8 cellular contexts compared by ENCODE assay signal in the genomic region with DNA sequence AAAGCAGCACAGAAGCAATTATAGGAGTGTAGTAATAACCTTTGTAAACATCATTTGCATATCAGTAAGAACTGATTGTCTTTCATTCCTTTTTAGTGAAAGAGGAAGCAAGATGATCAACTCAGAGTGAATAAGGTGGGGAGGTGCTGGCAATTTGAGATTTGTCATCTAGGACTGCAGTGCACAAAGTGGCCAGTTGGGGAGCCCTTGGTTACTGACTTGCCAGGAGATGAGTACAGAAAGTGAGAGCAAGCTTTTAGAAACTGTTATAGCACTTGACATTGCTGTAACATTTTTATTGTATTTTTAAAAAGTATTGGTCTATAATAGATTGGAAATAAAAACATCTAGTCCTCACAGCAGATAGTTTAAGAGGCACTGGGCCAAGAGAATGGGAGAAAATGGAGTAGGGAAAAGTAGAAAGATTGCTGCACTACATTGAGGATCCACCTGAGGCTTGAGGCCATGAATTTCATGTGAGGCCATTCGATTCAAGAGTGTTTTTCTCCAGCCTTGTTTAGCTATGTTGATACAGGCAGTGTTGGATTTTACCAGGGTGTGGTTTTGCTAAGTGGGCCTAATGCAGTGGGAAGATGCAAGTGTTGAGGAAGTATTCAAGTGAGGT. TPM values are rescaled to one million over a fixed set of nuclear protein-coding genes. Genes with fewer than 3 reads are reported as not detected.
A peak's percentile ranks its signal among the peaks of the same experiment; 100 is the strongest.
DNase-seq lines count a peak whose midpoint lies in the region; ATAC-seq, FAIRE-seq and TF ChIP-seq lines count a peak whose summit lies in the region.

No MANE protein-coding gene starts in this region.

- TF ChIP-seq CTCF in D721Med (IDR thresholded peaks at IDR 0.05; ENCODE audit: insufficient read depth, missing control alignments) (peak; percentile 52), PC-3 (conservative IDR thresholded peaks at IDR 0.05; ENCODE audit: low read depth, low read length) (peak; percentile 95)

- H3K4me3 ChIP-seq in PC-3 (ENCODE audit: low read length): no peak overlapping the region

- H3K27me3 Mint-ChIP-seq in activated T-cell treated with anti-CD3 and anti-CD28 coated beads, Interleukin-2, amount 50 U/mL, for 72 hours (ENCODE audit: low read depth): peaks cover 22% of the 10 kb centered on the region

- H3K36me3 Mint-ChIP-seq in activated T-cell treated with anti-CD3 and anti-CD28 coated beads, Interleukin-2, amount 50 U/mL, for 72 hours (ENCODE audit: insufficient read depth in 2 of 2): no peaks in the 10 kb centered on the region

- no peaks in the 10 kb centered on the region for H3K27me3 ChIP-seq in PC-3 (ENCODE audit: low read length)

- no peaks in the 10 kb centered on the region for H3K9me3 ChIP-seq in PC-3 (ENCODE audit: low read length)

- peak; percentile 97 for ATAC-seq in GM19372 (IDR thresholded peaks at IDR 0.05; ENCODE audit: low read depth, unreplicated experiment)
- peak; percentile 99 for ATAC-seq in HG03354 (IDR thresholded peaks at IDR 0.05; ENCODE audit: poor library complexity, severe bottlenecking, unreplicated experiment)
- peak; percentile 90 for ATAC-seq in PC-3
- peak; percentile 80 to 90 for ATAC-seq in activated T-cell treated with anti-CD3 and anti-CD28 coated beads, Interleukin-2, amount 50 U/mL, for 72 hours (replicated peaks in 1 of 2)

- peak; percentile 22 for DNase-seq in D721Med (ENCODE audit: insufficient read length, low spot score)
- DNase-seq in PC-3: peak; percentile 85
- peak; percentile 65 to 66 for DNase-seq in activated T-cell treated with anti-CD3 and anti-CD28 coated beads, Interleukin-2, amount 50 U/mL, for 72 hours
- DNase-seq in globus pallidus (ENCODE audit: low spot score): peak; percentile 12
- peak; percentile 42 to 80 (median 52) for DNase-seq in stimulated activated CD4-positive, alpha-beta T cell treated with anti-CD3 and anti-CD28 coated beads, Interleukin-12 subunit alpha, Interleukin-12 subunit beta, amount 100 ng/mL, for 48 hours (ENCODE audit: low read depth in 2 of 3, low spot score in 1 of 3)
- no peak for DNase-seq in ureter (ENCODE audit: low spot score)

- POLR2A ChIA-PET in PC-3 (lab: Charles Lee; ENCODE audit: unreplicated experiment): interaction anchor here (0.7 kb wide), 1 partner anchor 64 kb away, joined by 4 read pairs; no protein-coding TSS in a partner anchor

- H3K9me3 Mint-ChIP-seq in activated T-cell treated with anti-CD3 and anti-CD28 coated beads, Interleukin-2, amount 50 U/mL, for 72 hours: no peaks in the 10 kb centered on the region

- BruUV-seq in PC-3 (replicated peaks; lab: Mats Ljungman, UMichigan): no TSS peak

- H3K79me2 ChIP-seq in PC-3 (ENCODE audit: low read length): no peaks in the 10 kb centered on the region

- no peaks in the 10 kb centered on the region for H3K9me2 ChIP-seq in PC-3 (replicated peaks; ENCODE audit: low read length)

- H3K9ac ChIP-seq in PC-3 (ENCODE audit: low read length): no peak overlapping the region

- H4K20me1 ChIP-seq in PC-3 (ENCODE audit: low read length): no peaks in the 10 kb centered on the region

- intact Hi-C loops in PC-3 (cut with micrococcal nuclease): loop anchor here (2.0 kb wide), 1 partner anchor 62 kb away; no protein-coding TSS in a partner anchor

- H2AFZ ChIP-seq in PC-3 (ENCODE audit: low read length): no peak overlapping the region

- no peaks in the 10 kb centered on the region for H3F3A ChIP-seq in PC-3 (ENCODE audit: low read length, unreplicated experiment)

- no peak overlapping the region for H3K27ac ChIP-seq in PC-3 (ENCODE audit: low read length)

- no peak for FAIRE-seq in D721Med (lab: Jason Lieb, UNC)

- no peaks in the 10 kb centered on the region for H3K36me3 ChIP-seq in PC-3 (ENCODE audit: low read depth, low read length)

- H3K27ac Mint-ChIP-seq in activated T-cell treated with anti-CD3 and anti-CD28 coated beads, Interleukin-2, amount 50 U/mL, for 72 hours: no peak overlapping the region

- H3K4me1 ChIP-seq in PC-3 (ENCODE audit: insufficient read depth, low read length): no peaks in the 10 kb centered on the region

- H3K4me2 ChIP-seq in PC-3 (ENCODE audit: low read length): no peak overlapping the region

- no peaks in the 10 kb centered on the region for H3K4me1 Mint-ChIP-seq in activated T-cell treated with anti-CD3 and anti-CD28 coated beads, Interleukin-2, amount 50 U/mL, for 72 hours (ENCODE audit: low read depth)

- no peak overlapping the region for H3K4me3 Mint-ChIP-seq in activated T-cell treated with anti-CD3 and anti-CD28 coated beads, Interleukin-2, amount 50 U/mL, for 72 hours

- CTCF ChIA-PET in PC-3 (lab: Charles Lee): interaction anchor here (0.6 to 1.2 kb wide), 4 partner anchors 25 to 178 kb away, joined by 3 to 7 read pairs (median 4); a partner anchor contains a TSS

RNA-seq across cellular contexts. Expression of a gene that starts 47.9 kb away (rescaled TPM):
- total RNA-seq in PC-3 (2014; rRNA removed) (15.6 and 17.6 TPM in 2 replicates), ureter (5.6 TPM)
- under 1 TPM; 0.02 to 0.09 TPM for total RNA-seq in activated T-cell treated with anti-CD3 and anti-CD28 coated beads, Interleukin-2, amount 50 U/mL, for 72 hours
